In the genomic region with DNA sequence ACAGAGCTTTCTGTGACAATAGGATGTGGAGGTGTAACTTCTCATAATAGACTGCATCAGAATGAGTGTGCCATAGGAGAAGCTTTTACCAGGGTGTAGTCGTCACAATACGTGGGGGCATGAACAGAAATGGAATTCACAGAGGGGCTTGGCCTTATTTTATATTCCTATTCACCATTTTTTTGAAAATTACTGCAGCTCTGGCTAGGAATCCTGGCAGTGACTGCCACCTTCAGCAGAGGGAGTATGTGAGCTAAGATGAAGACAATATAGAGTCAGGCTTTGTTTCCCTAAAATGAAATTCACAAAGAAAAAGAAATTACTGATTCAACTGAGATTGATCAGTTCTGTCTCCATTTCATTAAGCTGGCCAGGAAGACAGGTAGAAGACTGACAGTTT, we compare ENCODE assay signal across 12 cellular contexts. TPM values are rescaled to one million over a fixed set of nuclear protein-coding genes. Genes with fewer than 3 reads are reported as not detected.
DNase-seq lines count a peak whose midpoint lies in the region; ATAC-seq, FAIRE-seq and TF ChIP-seq lines count a peak whose summit lies in the region.
"Had no signal": no experiment of that assay in that cellular context is flagged by ENCODE, and none has a peak within 500 bp of the region (broad histone marks: within the 10 kb centered on the region; RNA-seq: fewer than 3 reads in every experiment).

No MANE protein-coding gene starts in this region.

- no peak overlapping the region for H2AK5ac ChIP-seq in IMR-90 (ENCODE audit: low read depth, low read length)

- in situ Hi-C loops in IMR-90 (cut with MboI; ENCODE audit: low sequenced_read_pairs), result no loop called here

- no peak overlapping the region for H3K18ac ChIP-seq in IMR-90 (ENCODE audit: low read depth, low read length)

- no peak for TF ChIP-seq EP300 in stomach (IDR thresholded peaks at IDR 0.05)

- H3K36me3 ChIP-seq in IMR-90 (ENCODE audit: control insufficient read depth, insufficient read depth, low read length) (peaks cover 22% of the 10 kb centered on the region), adrenal gland (replicated peaks in 1 of 2) (peaks cover 0 to 5% of the 10 kb centered on the region in 2 donors), stomach (peaks cover 4 to 52% (median 43%) of the 10 kb centered on the region in 4 donors)

- dilution Hi-C loops in IMR-90 (cut with HindIII; ENCODE audit: low sequenced_read_pairs, unreplicated experiment), result no loop called here

- H3K9me1 ChIP-seq in IMR-90 (ENCODE audit: insufficient read depth, low read length), result no peaks in the 10 kb centered on the region

- H3K27me3 ChIP-seq in IMR-90 (ENCODE audit: control insufficient read depth, insufficient read depth, low read length), result no peaks in the 10 kb centered on the region
- H3K27me3 ChIP-seq in adrenal gland, result no peaks in the 10 kb centered on the region
- no peaks in the 10 kb centered on the region for H3K27me3 ChIP-seq in stomach
- H3K27me3 ChIP-seq: left lung had no signal

- H3K79me1 ChIP-seq in IMR-90 (ENCODE audit: low read depth in 1 of 2, low read length in 2 of 2), result peaks cover 0 to 13% of the 10 kb centered on the region in 2 experiments; a peak in 1 of 4 replicates

- H2BK15ac ChIP-seq in IMR-90 (ENCODE audit: low read depth, low read length), result no peak overlapping the region

- no peaks in the 10 kb centered on the region for H4K20me1 ChIP-seq in IMR-90 (ENCODE audit: insufficient read depth, low read length)

- no peak overlapping the region for H2AK9ac ChIP-seq in IMR-90 (replicated peaks; ENCODE audit: low read depth, low read length, poor library complexity)

- no peak for FAIRE-seq in D721Med (lab: Jason Lieb, UNC)
- FAIRE-seq in HTR-8/SVneo (lab: Jason Lieb, UNC), result no peak

- no peak overlapping the region for H3K14ac ChIP-seq in IMR-90 (replicated peaks; ENCODE audit: low read depth, low read length)

- no peak overlapping the region for H4K5ac ChIP-seq in IMR-90 (ENCODE audit: low read depth, low read length)

- CTCF ChIA-PET in IMR-90 (lab: Yijun Ruan, JAX), result interaction anchor here (0.6 to 1.2 kb wide), 13 partner anchors 8 to 243 kb away, joined by 3 to 5 read pairs (median 3); partner anchors contain the start of genes BYSL and TOMM6

- H2BK5ac ChIP-seq in IMR-90 (ENCODE audit: low read depth, low read length, poor library complexity, severe bottlenecking), result no peak overlapping the region

- peak; percentile 71 for TF ChIP-seq RAD21 in IMR-90 (IDR thresholded peaks at IDR 0.05; ENCODE audit: low read length)

- no peak overlapping the region for H3K4me2 ChIP-seq in IMR-90 (ENCODE audit: low read depth, low read length)

- no peak overlapping the region for H2BK120ac ChIP-seq in IMR-90 (ENCODE audit: low read depth, low read length)

- H2AFZ ChIP-seq in IMR-90 (replicated peaks; ENCODE audit: low read length, poor library complexity), result no peak overlapping the region

- H3K27ac ChIP-seq in IMR-90 (ENCODE audit: insufficient read depth, low read length), result no peak overlapping the region
- H3K27ac ChIP-seq in adrenal gland, result no peak overlapping the region
- H3K27ac ChIP-seq in stomach, result no peak overlapping the region
- H3K27ac ChIP-seq: left lung had no signal

- no peak overlapping the region for H3K23ac ChIP-seq in IMR-90 (ENCODE audit: low read depth, low read length)

- BruUV-seq in IMR-90 (replicated peaks; lab: Mats Ljungman, UMichigan), result no TSS peak

- H3K9me3 ChIP-seq in IMR-90 (ENCODE audit: control insufficient read depth, insufficient read depth, low read length) (no peaks in the 10 kb centered on the region), adrenal gland (replicated peaks in 1 of 3) (no peaks in the 10 kb centered on the region), stomach (no peaks in the 10 kb centered on the region)
- H3K9me3 ChIP-seq: left lung had no signal

- no peak overlapping the region for H4K8ac ChIP-seq in IMR-90 (ENCODE audit: low read depth in 2 of 2, low read length in 2 of 2)

- H4K91ac ChIP-seq in IMR-90 (ENCODE audit: insufficient read depth, low read depth, low read length), result no peak overlapping the region

- H3K4me3 ChIP-seq in IMR-90 (ENCODE audit: insufficient read depth, low read depth, low read length) (no peak overlapping the region), adrenal gland (no peak overlapping the region), stomach (no peak overlapping the region)
- H3K4me3 ChIP-seq: left lung had no signal

- ATAC-seq in IMR-90 (ENCODE audit: low read depth), result peak; percentile 70
- ATAC-seq in GM21381 (IDR thresholded peaks at IDR 0.05; ENCODE audit: unreplicated experiment), result no peak
- ATAC-seq: left lung had no signal

- TF ChIP-seq POLR2A in IMR-90 (IDR thresholded peaks at IDR 0.05; ENCODE audit: low read depth, low read length), result no peak
- TF ChIP-seq POLR2A in adrenal gland (IDR thresholded peaks at IDR 0.05), result no peak
- no peak for TF ChIP-seq POLR2A in stomach (IDR thresholded peaks at IDR 0.05)

- TF ChIP-seq CTCF in D721Med (IDR thresholded peaks at IDR 0.05; ENCODE audit: insufficient read depth, missing control alignments) (peak; percentile 54), IMR-90 (conservative IDR thresholded peaks at IDR 0.05; ENCODE audit: low read depth, low read length) (peak; percentile 68), adrenal gland (IDR thresholded peaks at IDR 0.05) (peak; percentile 13 to 37 (median 31)), stomach (IDR thresholded peaks at IDR 0.05) (no peak)

- intact Hi-C loops in IMR-90 (cut with micrococcal nuclease) (loop anchor here (1.0 to 5.0 kb wide), 2 partner anchors 136 to 243 kb away; no protein-coding TSS in a partner anchor), adrenal gland (cut with DNase I) (no loop called here), stomach (cut with DNase I; ENCODE audit: low total_unique reads) (no loop called here)

- no peak overlapping the region for H3K56ac ChIP-seq in IMR-90 (ENCODE audit: extremely low read depth, insufficient read depth, low read length)

- DNase-seq in D721Med (ENCODE audit: insufficient read length, low spot score) (no peak), IMR-90 (peak; percentile 38), adrenal gland (peak in 1 of 7 donors; percentile 43), lung microvascular endothelial cell (ENCODE audit: low read depth in 2 of 2) (peak; percentile 58 to 69), stomach (no peak), HTR-8/SVneo (ENCODE audit: insufficient read length, low spot score) (no peak), NCI-H1417 treated with DMSO at 0.1 percent for 48 hours (lab: John Stamatoyannopoulos, UW) (no peak)
- DNase-seq: cortex of kidney; left lung; NCI-H446 treated with DMSO at 0.1 percent for 48 hours; stimulated activated CD4-positive, alpha-beta T cell treated with anti-CD3 and anti-CD28 coated beads, Interleukin-15, amount 100 ng/mL, for 24 hours had no signal

- WGBS in IMR-90 (ENCODE audit: extremely low coverage in 2 of 2, insufficient read length in 1 of 2), 2 experiments, result no CpG with 5 or more reads among the region's 2 CpGs
- 60 to 84% (median 76%) methylated on average over 2 of the region's 2 CpGs for WGBS in adrenal gland, 4 donors
- 73 to 86% (median 80%) methylated on average over 2 of the region's 2 CpGs for WGBS in stomach, 5 donors

- no peak overlapping the region for H3K4ac ChIP-seq in IMR-90 (ENCODE audit: low read depth, low read length)

- POLR2A ChIA-PET in IMR-90 (lab: Charles Lee; ENCODE audit: unreplicated experiment), result no interaction called here

- H3K4me1 ChIP-seq in IMR-90 (ENCODE audit: control insufficient read depth, insufficient read depth, low read length) (no peaks in the 10 kb centered on the region; the same call in 1 of the 2 replicates), adrenal gland (replicated peaks in 1 of 2) (no peaks in the 10 kb centered on the region), stomach (no peaks in the 10 kb centered on the region)
- H3K4me1 ChIP-seq: left lung had no signal

- no peak overlapping the region for H2BK20ac ChIP-seq in IMR-90 (ENCODE audit: low read depth, low read length)

- no peak overlapping the region for H3K9ac ChIP-seq in IMR-90 (ENCODE audit: low read depth, low read length)

RNA-seq across cellular contexts. Expression of gene TOMM6, which starts 13.9 kb away (rescaled TPM):
- total RNA-seq in IMR-90 (2012; rRNA removed), result 120 and 128 TPM in 2 replicates
- polyA plus RNA-seq in IMR-90 (2012; rRNA removed), result 204 and 227 TPM in 2 replicates
- 153 and 242 TPM in 2 replicates for polyA plus RNA-seq in IMR-90 (2012; cell fraction: cytosol; rRNA removed)
- polyA plus RNA-seq in IMR-90 (2012; cell fraction: nucleus; rRNA removed; ENCODE audit: low replicate concordance), result 16.5 and 124 TPM in 2 replicates
- total RNA-seq in adrenal gland, result 100 to 1,000 TPM; 146 to 281 (median 212) TPM
- 100 to 1,000 TPM; 272 to 507 (median 343) TPM for polyA plus RNA-seq in adrenal gland
- total RNA-seq in lung microvascular endothelial cell, result 42.5 and 61.2 TPM in 2 replicates
- total RNA-seq in stomach, result 100 to 1,000 TPM in 2 of 5 donors, 10 to 100 TPM in 3; 11.9 to 159 (median 68.7) TPM
- polyA plus RNA-seq in stomach, result 100 to 1,000 TPM; 308 to 343 (median 323) TPM

RNA-seq across cellular contexts. Expression of gene PRICKLE4, which starts 20.8 kb away (rescaled TPM):
- total RNA-seq in IMR-90 (2012; rRNA removed), result not detected in 2 replicates
- polyA plus RNA-seq in IMR-90 (2012; rRNA removed), result 0.72 and 0.99 TPM in 2 replicates
- 0.24 and 0.64 TPM in 2 replicates for polyA plus RNA-seq in IMR-90 (2012; cell fraction: cytosol; rRNA removed)
- polyA plus RNA-seq in IMR-90 (2012; cell fraction: nucleus; rRNA removed; ENCODE audit: low replicate concordance), result 8.3 and 34.1 TPM in 2 replicates
- total RNA-seq in adrenal gland, result 1 to 10 TPM in 6 of 8 donors, under 1 TPM in 1, not detected in 1; 0.28 to 7.1 (median 3.9) TPM
- 1 to 10 TPM in 2 of 3 donors, not detected in 1; 3.6 to 5.3 TPM for polyA plus RNA-seq in adrenal gland
- total RNA-seq in lung microvascular endothelial cell, result 5.2 and 6.7 TPM in 2 replicates
- total RNA-seq in stomach, result 10 to 100 TPM in 3 of 5 donors, 1 to 10 TPM in 2; 4.4 to 77.0 (median 27.8) TPM
- polyA plus RNA-seq in stomach, result 1 to 10 TPM in 2 of 3 donors, not detected in 1; 1.9 to 4.8 TPM

RNA-seq across cellular contexts. Expression of gene FRS3, which starts 21.7 kb away (rescaled TPM):
- total RNA-seq in IMR-90 (2012; rRNA removed) (0.28 and 0.54 TPM in 2 replicates), adrenal gland (10 to 100 TPM in 1 of 8 donors, 1 to 10 TPM in 6, under 1 TPM in 1; 0.30 to 12.1 (median 5.4) TPM), lung microvascular endothelial cell (0.60 and 0.65 TPM in 2 replicates), stomach (10 to 100 TPM in 1 of 5 donors, 1 to 10 TPM in 3, under 1 TPM in 1; 0.29 to 22.2 (median 3.1) TPM)
- polyA plus RNA-seq in IMR-90 (2012; rRNA removed) (3.8 and 4.3 TPM in 2 replicates), adrenal gland (10 to 100 TPM in 2 of 3 donors, 1 to 10 TPM in 1; 2.1 to 21.2 (median 14.0) TPM), stomach (1 to 10 TPM; 2.9 to 4.4 (median 4.1) TPM)
- polyA plus RNA-seq in IMR-90 (2012; cell fraction: cytosol; rRNA removed), result 2.6 and 3.8 TPM in 2 replicates
- 11.0 and 15.2 TPM in 2 replicates for polyA plus RNA-seq in IMR-90 (2012; cell fraction: nucleus; rRNA removed; ENCODE audit: low replicate concordance)

RNA-seq across cellular contexts. Expression of gene PGC, which starts 54.2 kb away (rescaled TPM):
- total RNA-seq in IMR-90 (2012; rRNA removed), result not detected in 2 replicates
- polyA plus RNA-seq in IMR-90 (2012; rRNA removed), result not detected in 2 replicates
- polyA plus RNA-seq in IMR-90 (2012; cell fraction: cytosol; rRNA removed), result not detected in 2 replicates
- polyA plus RNA-seq in IMR-90 (2012; cell fraction: nucleus; rRNA removed; ENCODE audit: low replicate concordance), result not detected in 2 replicates
- total RNA-seq in adrenal gland, result 1 to 10 TPM in 1 of 8 donors, under 1 TPM in 1, not detected in 6; 0.57 to 1.2 TPM
- polyA plus RNA-seq in adrenal gland, result 1 to 10 TPM in 2 of 3 donors, not detected in 1; 1.1 to 1.6 TPM
- not detected in 2 replicates for total RNA-seq in lung microvascular endothelial cell
- over 10,000 TPM in 1 of 5 donors, 1,000 to 10,000 TPM in 3, 100 to 1,000 TPM in 1; 101 to 32,926 (median 1,172) TPM for total RNA-seq in stomach
- polyA plus RNA-seq in stomach, result over 10,000 TPM in 2 of 3 donors, 1,000 to 10,000 TPM in 1; 8,432 to 48,206 (median 26,682) TPM

Comparison
In these comparisons a context has a peak if more than half of its experiments do, and no peak if none do; other contexts are left out.
1. DNase-seq: peak in IMR-90 (single experiment) and lung microvascular endothelial cell (2 of 2); none in D721Med (single experiment), stomach (single experiment), HTR-8/SVneo (single experiment) and NCI-H1417 treated with DMSO at 0.1 percent for 48 hours (single experiment).
2. CTCF ChIP-seq: peak in D721Med (single experiment), IMR-90 (single experiment) and adrenal gland (6 of 6); none in stomach (0 of 7).